In genomic region chr9:120846906-120847305, GRCh38 we compare ENCODE assay signal across 17 cellular contexts. TPM values are rescaled to one million over a fixed set of nuclear protein-coding genes. Genes with fewer than 3 reads are reported as not detected.
A peak's percentile ranks its signal among the peaks of the same experiment; 100 is the strongest.
DNase-seq lines count a peak whose midpoint lies in the region; TF ChIP-seq lines count a peak whose summit lies in the region.
"Had no signal": no experiment of that assay in that cellular context is flagged by ENCODE, and none has a peak within 500 bp of the region (broad histone marks: within the 10 kb centered on the region; RNA-seq: fewer than 3 reads in every experiment).

No MANE protein-coding gene starts in this region.

- peak overlapping the region; percentile 20 for H3K9ac ChIP-seq in iPS-15b (ENCODE audit: low read depth, low read length)
- H3K9ac ChIP-seq: BLaER1 treated with 17β-estradiol and CSF1 and Interleukin-3, amounts not matched to agents 10 nM and 100 nM had no signal

- H3K36me3 Mint-ChIP-seq in T-helper 1 cell treated with Interleukin-12 subunit alpha and Interleukin-12 subunit beta and Interleukin-4 antibody, amounts not matched to agents 30 μg/mL and 1 μg/mL, for 36 hours (ENCODE audit: low read depth): peaks cover 45% of the 10 kb centered on the region
- H3K36me3 Mint-ChIP-seq in activated naive CD8-positive, alpha-beta T cell: peaks cover 12% of the 10 kb centered on the region
- no peaks in the 10 kb centered on the region for H3K36me3 Mint-ChIP-seq in chondrocyte (ENCODE audit: low read depth)

- H3K9me3 ChIP-seq in iPS-15b (ENCODE audit: control insufficient read depth, insufficient read depth, low read length): no peaks in the 10 kb centered on the region
- H3K9me3 ChIP-seq: SJSA1, upper lobe of right lung had no signal

- H3K27me3 ChIP-seq in H7 (ENCODE audit: control insufficient read depth, insufficient read depth, low read length): no peaks in the 10 kb centered on the region
- no peaks in the 10 kb centered on the region for H3K27me3 ChIP-seq in iPS-15b (ENCODE audit: control insufficient read depth, insufficient read depth, low read length)
- H3K27me3 ChIP-seq: foreskin keratinocyte, SJSA1, upper lobe of right lung had no signal

- POLR2A ChIA-PET in RWPE1 (lab: Yijun Ruan, JAX; ENCODE audit: low non-redundant PET): no interaction called here

- in situ Hi-C loops in GM13976 (cut with MboI; ENCODE audit: low sequenced_read_pairs, unreplicated experiment): no loop called here

- TF ChIP-seq CTCF in RWPE1 (conservative IDR thresholded peaks at IDR 0.05; ENCODE audit: low read depth) (no peak), GM13976 (IDR thresholded peaks at IDR 0.05; ENCODE audit: borderline replicate concordance, control extremely low read depth, extremely low read depth, insufficient read depth, missing control alignments) (no peak), chondrocyte (IDR thresholded peaks at IDR 0.05) (no peak)

- no peaks in the 10 kb centered on the region for H3K27me3 Mint-ChIP-seq in T-helper 1 cell treated with Interleukin-12 subunit alpha and Interleukin-12 subunit beta and Interleukin-4 antibody, amounts not matched to agents 30 μg/mL and 1 μg/mL, for 36 hours (ENCODE audit: low read depth)
- H3K27me3 Mint-ChIP-seq in activated naive CD8-positive, alpha-beta T cell: no peaks in the 10 kb centered on the region
- no peaks in the 10 kb centered on the region for H3K27me3 Mint-ChIP-seq in chondrocyte (ENCODE audit: low read depth)

- no peak for DNase-seq in T-helper 1 cell
- peak; percentile 33 for DNase-seq in H7
- no peak for DNase-seq in RWPE1 (ENCODE audit: low spot score)
- no peak for DNase-seq in GM13976 (ENCODE audit: low spot score)
- DNase-seq in chondrocyte (ENCODE audit: low spot score): no peak
- DNase-seq: foreskin keratinocyte; MV-4-11; NCI-H2029; NCI-H510A treated with DMSO at 0.1 percent for 48 hours; stimulated activated naive CD4-positive, alpha-beta T cell treated with Interleukin-2 at 50 U/mL for 16 hours; upper lobe of right lung had no signal

- H3K4me3 ChIP-seq in H7 (ENCODE audit: insufficient read depth, low read depth, low read length) (no peak overlapping the region), iPS-15b (ENCODE audit: low read depth, low read length) (no peak overlapping the region)
- H3K4me3 ChIP-seq: BLaER1 treated with 17β-estradiol and CSF1 and Interleukin-3, amounts not matched to agents 10 nM and 100 nM; SJSA1; upper lobe of right lung had no signal

- H3K36me3 ChIP-seq in H7 (replicated peaks; ENCODE audit: control insufficient read depth, insufficient read depth, low read length) (no peaks in the 10 kb centered on the region; the same call in 1 of the 2 replicates), iPS-15b (ENCODE audit: control insufficient read depth, insufficient read depth, low read length) (no peaks in the 10 kb centered on the region)
- H3K36me3 ChIP-seq: BLaER1 treated with 17β-estradiol and CSF1 and Interleukin-3, amounts not matched to agents 10 nM and 100 nM; upper lobe of right lung had no signal

- peak overlapping the region; percentile 95 for H3K27ac Mint-ChIP-seq in T-helper 1 cell treated with Interleukin-12 subunit alpha and Interleukin-12 subunit beta and Interleukin-4 antibody, amounts not matched to agents 30 μg/mL and 1 μg/mL, for 36 hours
- peak overlapping the region; percentile 99 for H3K27ac Mint-ChIP-seq in activated naive CD8-positive, alpha-beta T cell
- H3K27ac Mint-ChIP-seq in chondrocyte (ENCODE audit: unreplicated experiment): no peak overlapping the region

- CTCF ChIA-PET in RWPE1 (lab: Yijun Ruan, JAX): no interaction called here

- no peak overlapping the region for H3K4me3 Mint-ChIP-seq in T-helper 1 cell treated with Interleukin-12 subunit alpha and Interleukin-12 subunit beta and Interleukin-4 antibody, amounts not matched to agents 30 μg/mL and 1 μg/mL, for 36 hours
- H3K4me3 Mint-ChIP-seq in activated naive CD8-positive, alpha-beta T cell: peak overlapping the region; percentile 95
- no peak overlapping the region for H3K4me3 Mint-ChIP-seq in chondrocyte (ENCODE audit: unreplicated experiment)

- no peaks in the 10 kb centered on the region for H3K9me3 Mint-ChIP-seq in T-helper 1 cell treated with Interleukin-12 subunit alpha and Interleukin-12 subunit beta and Interleukin-4 antibody, amounts not matched to agents 30 μg/mL and 1 μg/mL, for 36 hours
- no peaks in the 10 kb centered on the region for H3K9me3 Mint-ChIP-seq in activated naive CD8-positive, alpha-beta T cell (ENCODE audit: low read depth)
- no peaks in the 10 kb centered on the region for H3K9me3 Mint-ChIP-seq in chondrocyte (ENCODE audit: low read depth)

- peaks cover 49% of the 10 kb centered on the region for H3K4me1 Mint-ChIP-seq in T-helper 1 cell treated with Interleukin-12 subunit alpha and Interleukin-12 subunit beta and Interleukin-4 antibody, amounts not matched to agents 30 μg/mL and 1 μg/mL, for 36 hours (ENCODE audit: low read depth)
- H3K4me1 Mint-ChIP-seq in activated naive CD8-positive, alpha-beta T cell (ENCODE audit: low read depth): peaks cover 72% of the 10 kb centered on the region
- peaks cover 19% of the 10 kb centered on the region for H3K4me1 Mint-ChIP-seq in chondrocyte (ENCODE audit: low read depth)

- H3K27ac ChIP-seq in RWPE1: no peak overlapping the region
- H3K27ac ChIP-seq: 22Rv1; BLaER1 treated with 17β-estradiol and CSF1 and Interleukin-3, amounts not matched to agents 10 nM and 100 nM; foreskin keratinocyte; SJSA1; upper lobe of right lung had no signal

- peaks cover 18% of the 10 kb centered on the region for H3K4me1 ChIP-seq in iPS-15b (ENCODE audit: control insufficient read depth, insufficient read depth, low read length)
- H3K4me1 ChIP-seq: foreskin keratinocyte had no signal

RNA-seq across cellular contexts. Expression of gene PSMD5, which starts 4.2 kb away (rescaled TPM):
- total RNA-seq in H7 (2014; rRNA removed; shearing (Covaris generic)): 24.3 and 25.6 TPM in 2 replicates
- total RNA-seq in chondrocyte: 48.1 to 64.2 TPM (median 54.3 TPM) in 3 replicates

RNA-seq across cellular contexts. Expression of gene PHF19, which starts 30.1 kb away (rescaled TPM):
- 35.5 and 40.1 TPM in 2 replicates for total RNA-seq in H7 (2014; rRNA removed; shearing (Covaris generic))
- 73.5 to 115 TPM (median 77.8 TPM) in 3 replicates for total RNA-seq in chondrocyte

RNA-seq across cellular contexts. Expression of gene FBXW2, which starts 53.7 kb away (rescaled TPM):
- total RNA-seq in H7 (2014; rRNA removed; shearing (Covaris generic)): 17.0 and 31.4 TPM in 2 replicates
- total RNA-seq in chondrocyte: 69.0 to 85.7 TPM (median 72.9 TPM) in 3 replicates
